In genomic region chr3:32315441-32315840, GRCh38 we compare ENCODE assay signal across 16 cellular contexts.
DNase-seq lines count a peak whose midpoint lies in the region; ATAC-seq, FAIRE-seq and TF ChIP-seq lines count a peak whose summit lies in the region.
"Had no signal": no experiment of that assay in that cellular context is flagged by ENCODE, and none has a peak within 500 bp of the region (broad histone marks: within the 10 kb centered on the region; RNA-seq: fewer than 3 reads in every experiment).

No MANE protein-coding gene starts in this region.

- in situ Hi-C loops in KBM-7 (cut with MboI; ENCODE audit: low pct_unique_long_range_greater_than_20kb, low sequenced_read_pairs), result no loop called here

- H3K4me2 ChIP-seq in PC-3 (ENCODE audit: low read length), result no peak overlapping the region
- H3K4me2 ChIP-seq: A549 had no signal

- H3K79me2 ChIP-seq in PC-3 (ENCODE audit: low read length), result no peaks in the 10 kb centered on the region

- FAIRE-seq in pancreas (lab: Jason Lieb, UNC), result no peak
- FAIRE-seq: A549, H54 had no signal

- H3K27ac ChIP-seq in PC-3 (ENCODE audit: low read length) (no peak overlapping the region), pancreas (no peak overlapping the region)
- H3K27ac ChIP-seq: A549, C4-2B, GM23248, HL-60 had no signal

- no peaks in the 10 kb centered on the region for H3K27me3 ChIP-seq in PC-3 (ENCODE audit: low read length)
- H3K27me3 ChIP-seq in pancreas, result no peaks in the 10 kb centered on the region
- H3K27me3 ChIP-seq: BE2C had no signal

- TF ChIP-seq CTCF in PC-3 (conservative IDR thresholded peaks at IDR 0.05; ENCODE audit: low read depth, low read length) (no peak), pancreas (IDR thresholded peaks at IDR 0.05) (no peak)

- H3K36me3 ChIP-seq in PC-3 (ENCODE audit: low read depth, low read length), result no peaks in the 10 kb centered on the region
- H3K36me3 ChIP-seq in pancreas, result no peaks in the 10 kb centered on the region
- H3K36me3 ChIP-seq: BE2C had no signal

- H3K9me3 ChIP-seq in PC-3 (ENCODE audit: low read length), result no peaks in the 10 kb centered on the region
- no peaks in the 10 kb centered on the region for H3K9me3 ChIP-seq in pancreas
- H3K9me3 ChIP-seq: A549, BE2C had no signal

- no peaks in the 10 kb centered on the region for H4K20me1 ChIP-seq in PC-3 (ENCODE audit: low read length)

- ATAC-seq in PC-3 (no peak), pancreas (peak; percentile 37 to 78 (median 53)), GM18909 (IDR thresholded peaks at IDR 0.05; ENCODE audit: poor library complexity, unreplicated experiment) (no peak)
- ATAC-seq: A549, HCT116 had no signal

- intact Hi-C loops in PC-3 (cut with micrococcal nuclease) (no loop called here), pancreas (cut with DNase I) (no loop called here)

- no peak overlapping the region for H3K9ac ChIP-seq in PC-3 (ENCODE audit: low read length)
- H3K9ac ChIP-seq: GM23248 had no signal

- POLR2A ChIA-PET in PC-3 (lab: Charles Lee; ENCODE audit: unreplicated experiment), result no interaction called here

- peaks cover 16% of the 10 kb centered on the region for H3K4me1 ChIP-seq in PC-3 (ENCODE audit: insufficient read depth, low read length)
- peaks cover 0 to 24% (median 3%) of the 10 kb centered on the region in 3 donors for H3K4me1 ChIP-seq in pancreas
- H3K4me1 ChIP-seq: BE2C had no signal

- H3K4me3 ChIP-seq in PC-3 (ENCODE audit: low read length) (no peak overlapping the region), pancreas (no peak overlapping the region)
- H3K4me3 ChIP-seq: A549, GM23248 had no signal

- H3F3A ChIP-seq in PC-3 (ENCODE audit: low read length, unreplicated experiment), result no peaks in the 10 kb centered on the region

- H2AFZ ChIP-seq in PC-3 (ENCODE audit: low read length), result no peak overlapping the region
- H2AFZ ChIP-seq: GM23248 had no signal

- DNase-seq in PC-3 (peak; percentile 17), RKO (ENCODE audit: low spot score) (peak; percentile 2), cerebellum (ENCODE audit: low spot score) (peak; percentile 41), pancreas (peak in 3 of 6 donors; percentile 35 to 63 (median 51)), inferior parietal cortex (ENCODE audit: extremely low spot score) (no peak), KBM-7 (no peak)
- DNase-seq: BE2C; CD4-positive, alpha-beta memory T cell; DND-41; GM23248 had no signal

- CTCF ChIA-PET in PC-3 (lab: Charles Lee), result no interaction called here

- H3K9me2 ChIP-seq in PC-3 (replicated peaks; ENCODE audit: low read length), result no peaks in the 10 kb centered on the region

- 76 to 81% methylated on average over 3 of the region's 3 CpGs for WGBS in pancreas, 2 donors

- BruUV-seq in PC-3 (replicated peaks; lab: Mats Ljungman, UMichigan), result no TSS peak

Comparison
In these comparisons a context has a peak if more than half of its experiments do, and no peak if none do; other contexts are left out.
1. ATAC-seq: peak in pancreas (4 of 4); none in PC-3 (single experiment) and GM18909 (single experiment).
2. DNase-seq: peak in PC-3 (single experiment), RKO (single experiment) and cerebellum (single experiment); none in inferior parietal cortex (single experiment) and KBM-7 (single experiment).